Comparison of ENCODE assay signal across 1 cellular context in the genomic region with DNA sequence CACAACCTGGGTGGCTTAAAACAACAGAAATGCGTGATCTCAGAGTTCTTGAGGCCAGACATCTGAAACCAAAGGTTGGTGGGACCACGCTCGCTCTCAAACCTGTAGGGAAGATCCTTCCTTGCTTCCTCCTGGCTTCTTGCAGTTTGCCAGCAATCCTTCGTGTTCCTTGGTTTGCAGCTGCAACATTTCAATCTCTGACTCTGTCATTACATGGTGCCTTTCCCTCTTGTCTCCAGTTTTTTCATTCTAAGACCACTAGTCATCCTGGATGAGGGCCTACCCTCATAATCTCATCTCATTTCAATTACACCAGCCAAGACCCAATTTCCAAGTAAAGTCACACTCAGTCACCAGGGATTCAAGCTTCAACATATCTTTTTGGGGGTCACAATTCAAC.
TF ChIP-seq lines count a peak whose summit lies in the region.

No MANE protein-coding gene starts in this region.

TF ChIP-seq in H1, 55 proteins besides CTCF, POLR2A, EP300 and RAD21 (continued from another document):
- TF ChIP-seq, protein P1, sequence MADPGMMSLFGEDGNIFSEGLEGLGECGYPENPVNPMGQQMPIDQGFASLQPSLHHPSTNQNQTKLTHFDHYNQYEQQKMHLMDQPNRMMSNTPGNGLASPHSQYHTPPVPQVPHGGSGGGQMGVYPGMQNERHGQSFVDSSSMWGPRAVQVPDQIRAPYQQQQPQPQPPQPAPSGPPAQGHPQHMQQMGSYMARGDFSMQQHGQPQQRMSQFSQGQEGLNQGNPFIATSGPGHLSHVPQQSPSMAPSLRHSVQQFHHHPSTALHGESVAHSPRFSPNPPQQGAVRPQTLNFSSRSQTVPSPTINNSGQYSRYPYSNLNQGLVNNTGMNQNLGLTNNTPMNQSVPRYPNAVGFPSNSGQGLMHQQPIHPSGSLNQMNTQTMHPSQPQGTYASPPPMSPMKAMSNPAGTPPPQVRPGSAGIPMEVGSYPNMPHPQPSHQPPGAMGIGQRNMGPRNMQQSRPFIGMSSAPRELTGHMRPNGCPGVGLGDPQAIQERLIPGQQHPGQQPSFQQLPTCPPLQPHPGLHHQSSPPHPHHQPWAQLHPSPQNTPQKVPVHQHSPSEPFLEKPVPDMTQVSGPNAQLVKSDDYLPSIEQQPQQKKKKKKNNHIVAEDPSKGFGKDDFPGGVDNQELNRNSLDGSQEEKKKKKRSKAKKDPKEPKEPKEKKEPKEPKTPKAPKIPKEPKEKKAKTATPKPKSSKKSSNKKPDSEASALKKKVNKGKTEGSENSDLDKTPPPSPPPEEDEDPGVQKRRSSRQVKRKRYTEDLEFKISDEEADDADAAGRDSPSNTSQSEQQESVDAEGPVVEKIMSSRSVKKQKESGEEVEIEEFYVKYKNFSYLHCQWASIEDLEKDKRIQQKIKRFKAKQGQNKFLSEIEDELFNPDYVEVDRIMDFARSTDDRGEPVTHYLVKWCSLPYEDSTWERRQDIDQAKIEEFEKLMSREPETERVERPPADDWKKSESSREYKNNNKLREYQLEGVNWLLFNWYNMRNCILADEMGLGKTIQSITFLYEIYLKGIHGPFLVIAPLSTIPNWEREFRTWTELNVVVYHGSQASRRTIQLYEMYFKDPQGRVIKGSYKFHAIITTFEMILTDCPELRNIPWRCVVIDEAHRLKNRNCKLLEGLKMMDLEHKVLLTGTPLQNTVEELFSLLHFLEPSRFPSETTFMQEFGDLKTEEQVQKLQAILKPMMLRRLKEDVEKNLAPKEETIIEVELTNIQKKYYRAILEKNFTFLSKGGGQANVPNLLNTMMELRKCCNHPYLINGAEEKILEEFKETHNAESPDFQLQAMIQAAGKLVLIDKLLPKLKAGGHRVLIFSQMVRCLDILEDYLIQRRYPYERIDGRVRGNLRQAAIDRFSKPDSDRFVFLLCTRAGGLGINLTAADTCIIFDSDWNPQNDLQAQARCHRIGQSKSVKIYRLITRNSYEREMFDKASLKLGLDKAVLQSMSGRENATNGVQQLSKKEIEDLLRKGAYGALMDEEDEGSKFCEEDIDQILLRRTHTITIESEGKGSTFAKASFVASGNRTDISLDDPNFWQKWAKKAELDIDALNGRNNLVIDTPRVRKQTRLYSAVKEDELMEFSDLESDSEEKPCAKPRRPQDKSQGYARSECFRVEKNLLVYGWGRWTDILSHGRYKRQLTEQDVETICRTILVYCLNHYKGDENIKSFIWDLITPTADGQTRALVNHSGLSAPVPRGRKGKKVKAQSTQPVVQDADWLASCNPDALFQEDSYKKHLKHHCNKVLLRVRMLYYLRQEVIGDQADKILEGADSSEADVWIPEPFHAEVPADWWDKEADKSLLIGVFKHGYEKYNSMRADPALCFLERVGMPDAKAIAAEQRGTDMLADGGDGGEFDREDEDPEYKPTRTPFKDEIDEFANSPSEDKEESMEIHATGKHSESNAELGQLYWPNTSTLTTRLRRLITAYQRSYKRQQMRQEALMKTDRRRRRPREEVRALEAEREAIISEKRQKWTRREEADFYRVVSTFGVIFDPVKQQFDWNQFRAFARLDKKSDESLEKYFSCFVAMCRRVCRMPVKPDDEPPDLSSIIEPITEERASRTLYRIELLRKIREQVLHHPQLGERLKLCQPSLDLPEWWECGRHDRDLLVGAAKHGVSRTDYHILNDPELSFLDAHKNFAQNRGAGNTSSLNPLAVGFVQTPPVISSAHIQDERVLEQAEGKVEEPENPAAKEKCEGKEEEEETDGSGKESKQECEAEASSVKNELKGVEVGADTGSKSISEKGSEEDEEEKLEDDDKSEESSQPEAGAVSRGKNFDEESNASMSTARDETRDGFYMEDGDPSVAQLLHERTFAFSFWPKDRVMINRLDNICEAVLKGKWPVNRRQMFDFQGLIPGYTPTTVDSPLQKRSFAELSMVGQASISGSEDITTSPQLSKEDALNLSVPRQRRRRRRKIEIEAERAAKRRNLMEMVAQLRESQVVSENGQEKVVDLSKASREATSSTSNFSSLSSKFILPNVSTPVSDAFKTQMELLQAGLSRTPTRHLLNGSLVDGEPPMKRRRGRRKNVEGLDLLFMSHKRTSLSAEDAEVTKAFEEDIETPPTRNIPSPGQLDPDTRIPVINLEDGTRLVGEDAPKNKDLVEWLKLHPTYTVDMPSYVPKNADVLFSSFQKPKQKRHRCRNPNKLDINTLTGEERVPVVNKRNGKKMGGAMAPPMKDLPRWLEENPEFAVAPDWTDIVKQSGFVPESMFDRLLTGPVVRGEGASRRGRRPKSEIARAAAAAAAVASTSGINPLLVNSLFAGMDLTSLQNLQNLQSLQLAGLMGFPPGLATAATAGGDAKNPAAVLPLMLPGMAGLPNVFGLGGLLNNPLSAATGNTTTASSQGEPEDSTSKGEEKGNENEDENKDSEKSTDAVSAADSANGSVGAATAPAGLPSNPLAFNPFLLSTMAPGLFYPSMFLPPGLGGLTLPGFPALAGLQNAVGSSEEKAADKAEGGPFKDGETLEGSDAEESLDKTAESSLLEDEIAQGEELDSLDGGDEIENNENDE (IDR thresholded peaks at IDR 0.05; ENCODE audit: insufficient replicate concordance, low read length): no peak
- TF ChIP-seq SRF (IDR thresholded peaks at IDR 0.05; ENCODE audit: low read depth, low read length): no peak
- TF ChIP-seq MAFK (IDR thresholded peaks at IDR 0.05; ENCODE audit: low read depth, low read length): no peak
- TF ChIP-seq CHD2 (IDR thresholded peaks at IDR 0.05; ENCODE audit: low read length): no peak
- no peak for TF ChIP-seq TBP (IDR thresholded peaks at IDR 0.05; ENCODE audit: low read depth, low read length)
- TF ChIP-seq TAF1 (IDR thresholded peaks at IDR 0.05; ENCODE audit: low read depth, low read length): no peak
- no peak for TF ChIP-seq CTBP2 (IDR thresholded peaks at IDR 0.05; ENCODE audit: borderline replicate concordance, insufficient read depth, insufficient read length, low read length)
- TF ChIP-seq SUZ12 (IDR thresholded peaks at IDR 0.05; ENCODE audit: low read length): no peak
